ENCODE assay signal across 18 cellular contexts in genomic region chr10:104417629-104418292, GRCh38.
DNase-seq lines count a peak whose midpoint lies in the region; ATAC-seq and TF ChIP-seq lines count a peak whose summit lies in the region.
"Had no signal": no experiment of that assay in that cellular context is flagged by ENCODE, and none has a peak within 500 bp of the region (broad histone marks: within the 10 kb centered on the region; RNA-seq: fewer than 3 reads in every experiment).

No MANE protein-coding gene starts in this region.

- H3K27ac Mint-ChIP-seq in activated naive CD8-positive, alpha-beta T cell treated with anti-CD3 and anti-CD28 coated beads for 36 hours: no peak overlapping the region
- H3K27ac Mint-ChIP-seq: memory B cell had no signal

- H3K4me3 ChIP-seq in choroid plexus epithelial cell (ENCODE audit: low read depth, low read length): no peak overlapping the region
- H3K4me3 ChIP-seq: ascending aorta, right atrium auricular region, SJCRH30, vagina had no signal

- DNase-seq in CD1c-positive myeloid dendritic cell (ENCODE audit: extremely low spot score) (peak; percentile 46), NCI-H226 (peak; percentile 33), choroid plexus epithelial cell (ENCODE audit: low read depth) (peak; percentile 83), medulla oblongata (ENCODE audit: extremely low spot score) (peak; percentile 16), NCI-H774 (lab: John Stamatoyannopoulos, UW) (no peak), foreskin keratinocyte (no peak)
- DNase-seq in stimulated activated naive CD4-positive, alpha-beta T cell treated with Interleukin-2 at 50 U/mL for 16 hours (lab: John Stamatoyannopoulos, UW): no peak
- no peak for DNase-seq in activated naive CD8-positive, alpha-beta T cell treated with anti-CD3 and anti-CD28 coated beads for 36 hours
- DNase-seq: activated gamma-delta T cell, Karpas-422, NCI-H1436 treated with DMSO at 0.1 percent for 48 hours, SJCRH30 had no signal

- no peaks in the 10 kb centered on the region for H3K4me1 Mint-ChIP-seq in activated naive CD8-positive, alpha-beta T cell treated with anti-CD3 and anti-CD28 coated beads for 36 hours
- H3K4me1 Mint-ChIP-seq: memory B cell, neural crest cell had no signal

- peaks cover 19% of the 10 kb centered on the region for H3K4me1 ChIP-seq in foreskin keratinocyte
- H3K4me1 ChIP-seq: ascending aorta, right atrium auricular region, SJCRH30, vagina had no signal

- no peaks in the 10 kb centered on the region for H3K36me3 Mint-ChIP-seq in activated naive CD8-positive, alpha-beta T cell treated with anti-CD3 and anti-CD28 coated beads for 36 hours
- H3K36me3 Mint-ChIP-seq: memory B cell had no signal

- ATAC-seq in foreskin keratinocyte: no peak
- ATAC-seq: activated CD4-positive, CD25-positive, alpha-beta regulatory T cell treated with anti-CD3 and anti-CD28 coated beads, Interleukin-2, amount 50 U/mL, for 24 hours had no signal

- peaks cover 8% of the 10 kb centered on the region for H3K27me3 Mint-ChIP-seq in activated naive CD8-positive, alpha-beta T cell treated with anti-CD3 and anti-CD28 coated beads for 36 hours

- no peak for TF ChIP-seq CTCF in choroid plexus epithelial cell (conservative IDR thresholded peaks at IDR 0.05; ENCODE audit: low read depth, low read length)
- TF ChIP-seq CTCF in foreskin keratinocyte (conservative IDR thresholded peaks at IDR 0.05): no peak

- H3K4me3 Mint-ChIP-seq in activated naive CD8-positive, alpha-beta T cell treated with anti-CD3 and anti-CD28 coated beads for 36 hours: no peak overlapping the region
- H3K4me3 Mint-ChIP-seq: memory B cell, neural crest cell had no signal

- H3K27ac ChIP-seq in foreskin keratinocyte: no peak overlapping the region
- H3K27ac ChIP-seq: ascending aorta, right atrium auricular region, SJCRH30, vagina had no signal

- no peaks in the 10 kb centered on the region for H3K9me3 Mint-ChIP-seq in activated naive CD8-positive, alpha-beta T cell treated with anti-CD3 and anti-CD28 coated beads for 36 hours
- H3K9me3 Mint-ChIP-seq: memory B cell had no signal

- no peaks in the 10 kb centered on the region for H3K27me3 ChIP-seq in foreskin keratinocyte
- H3K27me3 ChIP-seq: ascending aorta, right atrium auricular region, vagina had no signal

Comparison
In these comparisons a context has a peak if more than half of its experiments do, and no peak if none do; other contexts are left out.
1. DNase-seq: peak in CD1c-positive myeloid dendritic cell (single experiment), NCI-H226 (single experiment), choroid plexus epithelial cell (single experiment) and medulla oblongata (single experiment); none in NCI-H774 (single experiment), stimulated activated naive CD4-positive, alpha-beta T cell treated with Interleukin-2 at 50 U/mL for 16 hours (single experiment), activated naive CD8-positive, alpha-beta T cell treated with anti-CD3 and anti-CD28 coated beads for 36 hours (single experiment) and foreskin keratinocyte (0 of 2).